In the genomic region with DNA sequence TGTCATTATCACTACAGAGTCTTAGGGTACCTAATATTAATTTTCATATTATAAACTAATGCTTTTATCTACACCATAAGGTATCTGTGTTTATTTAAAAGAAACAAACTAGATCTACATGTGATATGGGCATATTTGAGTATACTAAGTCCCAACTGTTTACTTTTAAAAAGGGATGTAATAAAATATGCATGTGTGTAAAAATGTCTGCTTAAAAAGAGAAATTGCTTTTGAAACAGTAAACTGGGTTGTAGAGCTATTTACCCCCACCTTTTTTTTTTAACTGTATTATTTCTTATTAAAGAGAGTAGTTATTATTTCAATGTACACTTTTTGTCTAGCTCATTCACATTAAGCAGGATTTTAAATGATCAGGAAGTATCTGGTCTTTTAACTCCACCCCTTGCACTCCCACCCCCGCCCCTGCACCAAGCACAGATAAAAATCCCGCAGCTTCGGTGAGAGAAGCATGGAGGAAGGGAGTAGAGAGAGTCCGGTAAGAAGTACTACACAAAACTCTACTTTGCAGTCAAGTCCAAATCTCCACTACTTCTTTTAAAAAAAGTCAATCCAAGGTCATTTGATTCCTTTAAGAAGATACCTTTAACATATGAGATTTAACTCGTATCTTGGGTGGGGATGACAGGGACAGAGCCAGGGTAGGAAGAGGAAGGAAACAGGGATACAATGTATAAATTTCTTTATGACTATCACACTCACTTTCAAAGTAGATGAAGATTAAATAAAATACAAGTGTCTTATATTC, we compare ENCODE assay signal across 8 cellular contexts.
DNase-seq lines count a peak whose midpoint lies in the region; ATAC-seq, FAIRE-seq and TF ChIP-seq lines count a peak whose summit lies in the region.

No MANE protein-coding gene starts in this region.

- H3K27ac Mint-ChIP-seq in activated T-helper 2 cell treated with anti-CD3 and anti-CD28 coated beads, Interferon-gamma antibody, Interleukin-2, Interleukin-4, amounts not matched to agents 10 μg/mL and 5 μg/mL and 100 μg/mL, durations not matched to agents 14 hours and 24 hours and 36 hours: peak overlapping the region; percentile 93

- TF ChIP-seq CTCF in 22Rv1 (IDR thresholded peaks at IDR 0.05) (no peak), prostate gland (IDR thresholded peaks at IDR 0.05) (no peak)

- H3K27ac ChIP-seq in 22Rv1 (peak overlapping the region; percentile 92), prostate gland (peak overlapping the region; percentile 90)

- H3K4me3 ChIP-seq in GM08714 (ENCODE audit: low read length): peak overlapping the region; percentile 81
- peak overlapping the region in 1 of 2 donors; percentile 39 for H3K4me3 ChIP-seq in prostate gland

- peak; percentile 31 for TF ChIP-seq POLR2A in prostate gland (IDR thresholded peaks at IDR 0.05)

- no peaks in the 10 kb centered on the region for H3K27me3 Mint-ChIP-seq in activated T-helper 2 cell treated with anti-CD3 and anti-CD28 coated beads, Interferon-gamma antibody, Interleukin-2, Interleukin-4, amounts not matched to agents 10 μg/mL and 5 μg/mL and 100 μg/mL, durations not matched to agents 14 hours and 24 hours and 36 hours (ENCODE audit: low read depth)

- peaks cover 31% of the 10 kb centered on the region for H3K36me3 Mint-ChIP-seq in activated T-helper 2 cell treated with anti-CD3 and anti-CD28 coated beads, Interferon-gamma antibody, Interleukin-2, Interleukin-4, amounts not matched to agents 10 μg/mL and 5 μg/mL and 100 μg/mL, durations not matched to agents 14 hours and 24 hours and 36 hours (ENCODE audit: low read depth)

- DNase-seq in NCI-H526 (lab: John Stamatoyannopoulos, UW): peak; percentile 3 to 50
- DNase-seq in activated T-helper 2 cell treated with anti-CD3 and anti-CD28 coated beads, Interferon-gamma antibody, Interleukin-2, Interleukin-4, amounts not matched to agents 10 μg/mL and 5 μg/mL and 100 μg/mL, durations not matched to agents 14 hours and 24 hours and 36 hours (ENCODE audit: low spot score): no peak
- DNase-seq in frontal cortex (ENCODE audit: low spot score in 2 of 2): no peak
- peak; percentile 26 for DNase-seq in prostate gland (ENCODE audit: low spot score)

- H3K4me3 Mint-ChIP-seq in activated T-helper 2 cell treated with anti-CD3 and anti-CD28 coated beads, Interferon-gamma antibody, Interleukin-2, Interleukin-4, amounts not matched to agents 10 μg/mL and 5 μg/mL and 100 μg/mL, durations not matched to agents 14 hours and 24 hours and 36 hours (ENCODE audit: low read depth): peak overlapping the region; percentile 97

- H3K27me3 ChIP-seq in prostate gland (replicated peaks; ENCODE audit: insufficient read depth): no peaks in the 10 kb centered on the region

- intact Hi-C loops in activated T-helper 2 cell treated with anti-CD3 and anti-CD28 coated beads, Interferon-gamma antibody, Interleukin-2, Interleukin-4, amounts not matched to agents 10 μg/mL and 5 μg/mL and 100 μg/mL, durations not matched to agents 14 hours and 24 hours and 36 hours (cut with micrococcal nuclease): loop anchor here (5.0 to 10.0 kb wide), 7 partner anchors 133 to 1368 kb away; a partner anchor contains a TSS
- intact Hi-C loops in prostate gland (cut with DNase I): loop anchor here (10.0 kb wide), 1 partner anchor 260 kb away; a partner anchor contains a TSS

- H3K4me1 ChIP-seq in prostate gland (replicated peaks): no peaks in the 10 kb centered on the region

- no peaks in the 10 kb centered on the region for H3K9me3 Mint-ChIP-seq in activated T-helper 2 cell treated with anti-CD3 and anti-CD28 coated beads, Interferon-gamma antibody, Interleukin-2, Interleukin-4, amounts not matched to agents 10 μg/mL and 5 μg/mL and 100 μg/mL, durations not matched to agents 14 hours and 24 hours and 36 hours

- ATAC-seq in HG03159 (IDR thresholded peaks at IDR 0.05; ENCODE audit: unreplicated experiment) (no peak), GM19467 (IDR thresholded peaks at IDR 0.05; ENCODE audit: unreplicated experiment) (no peak)

- peaks cover 35% of the 10 kb centered on the region for H3K4me1 Mint-ChIP-seq in activated T-helper 2 cell treated with anti-CD3 and anti-CD28 coated beads, Interferon-gamma antibody, Interleukin-2, Interleukin-4, amounts not matched to agents 10 μg/mL and 5 μg/mL and 100 μg/mL, durations not matched to agents 14 hours and 24 hours and 36 hours (ENCODE audit: low read depth)

- 2% methylated on average over 5 of the region's 5 CpGs for WGBS in prostate gland

- peak; percentile 10 for FAIRE-seq in frontal cortex (lab: Jason Lieb, UNC)

- H3K9me3 ChIP-seq in prostate gland: no peaks in the 10 kb centered on the region

- no peaks in the 10 kb centered on the region for H3K36me3 ChIP-seq in prostate gland

Comparison
In these comparisons a context has a peak if more than half of its experiments do, and no peak if none do; other contexts are left out.
1. DNase-seq: peak in NCI-H526 (2 of 2) and prostate gland (single experiment); none in activated T-helper 2 cell treated with anti-CD3 and anti-CD28 coated beads, Interferon-gamma antibody, Interleukin-2, Interleukin-4, amounts not matched to agents 10 μg/mL and 5 μg/mL and 100 μg/mL, durations not matched to agents 14 hours and 24 hours and 36 hours (single experiment) and frontal cortex (0 of 2).